In the genomic region with DNA sequence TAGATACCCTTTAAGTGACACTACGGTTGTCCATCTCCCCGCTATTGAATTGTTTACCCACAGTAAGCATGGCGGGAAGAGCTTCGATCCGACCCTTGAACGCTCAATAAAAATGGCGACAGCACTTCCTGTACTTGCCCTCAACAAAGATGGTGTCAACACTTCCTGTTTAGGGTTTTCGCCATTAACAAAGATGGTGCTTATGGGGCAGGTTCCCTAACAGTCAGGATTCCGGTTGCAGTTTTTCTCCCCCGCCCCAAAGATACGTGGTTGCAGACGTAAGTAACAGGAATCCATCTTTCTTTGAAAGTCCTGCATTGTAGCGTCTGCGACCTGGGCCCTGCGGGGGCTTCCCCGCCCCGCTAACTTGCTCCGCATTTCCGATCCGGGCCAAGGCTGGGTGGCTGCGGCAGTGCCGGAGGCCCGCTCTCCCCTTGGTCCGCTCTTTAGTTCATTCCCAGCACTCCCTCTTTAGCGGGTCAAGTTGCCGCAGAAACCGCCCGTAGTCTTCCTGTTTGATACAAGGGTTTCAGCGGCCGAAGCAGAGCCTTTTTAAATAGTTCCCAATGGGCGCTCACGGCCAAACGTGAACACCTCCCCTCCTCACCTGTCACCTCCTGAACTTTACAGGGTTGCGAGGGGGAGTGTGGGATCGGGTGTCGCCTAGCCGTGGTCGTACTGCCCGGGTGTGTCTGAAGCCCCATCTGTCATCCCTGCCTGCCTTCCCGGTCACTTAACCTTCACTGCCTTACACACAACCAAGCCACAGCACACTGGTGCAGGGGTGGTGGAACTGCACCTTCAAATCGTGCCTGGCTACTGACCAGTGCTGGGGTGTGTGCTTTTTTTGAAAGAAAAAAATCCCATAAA, we compare ENCODE assay signal across 8 cellular contexts. TPM values are rescaled to one million over a fixed set of nuclear protein-coding genes. Genes with fewer than 3 reads are reported as not detected.
DNase-seq lines count a peak whose midpoint lies in the region; TF ChIP-seq lines count a peak whose summit lies in the region.

Gene CRADD (plus strand): TSS at position 181 of the 870 bp plus-strand sequence.

- H3K4me3 ChIP-seq in H7 (ENCODE audit: insufficient read depth, low read depth, low read length) (peak within 1 kb of the TSS; percentile 62), fibroblast of the aortic adventitia (ENCODE audit: low read depth, low read length) (peak within 1 kb of the TSS; percentile 77)

- H3K9me3 Mint-ChIP-seq in nephron, result no peaks in the 10 kb centered on the region
- no peaks in the 10 kb centered on the region for H3K9me3 Mint-ChIP-seq in stimulated activated naive CD8-positive, alpha-beta T cell treated with anti-CD3 and anti-CD28 coated beads, Interleukin-15, Interleukin-2, amounts not matched to agents 100 ng/mL and 50 ng/mL, for 24 hours

- no peak for TF ChIP-seq CTCF in fibroblast of the aortic adventitia (IDR thresholded peaks at IDR 0.05; ENCODE audit: insufficient read depth, low read length)
- TF ChIP-seq CTCF in nephron (IDR thresholded peaks at IDR 0.05; ENCODE audit: unreplicated experiment in 3 of 3), result no peak

- peak within 1 kb of the TSS; percentile 99 to 100 (median 100) for H3K27ac Mint-ChIP-seq in nephron
- H3K27ac Mint-ChIP-seq in stimulated activated naive CD8-positive, alpha-beta T cell treated with anti-CD3 and anti-CD28 coated beads, Interleukin-15, Interleukin-2, amounts not matched to agents 100 ng/mL and 50 ng/mL, for 24 hours, result peak within 1 kb of the TSS; percentile 98

- H3K27me3 Mint-ChIP-seq in nephron (ENCODE audit: low read depth), result no peaks in the 10 kb centered on the region
- H3K27me3 Mint-ChIP-seq in stimulated activated naive CD8-positive, alpha-beta T cell treated with anti-CD3 and anti-CD28 coated beads, Interleukin-15, Interleukin-2, amounts not matched to agents 100 ng/mL and 50 ng/mL, for 24 hours, result peaks cover 14% of the 10 kb centered on the region

- H3K27me3 ChIP-seq in H7 (ENCODE audit: control insufficient read depth, insufficient read depth, low read length), result no peaks in the 10 kb centered on the region

- H3K36me3 ChIP-seq in H7 (replicated peaks; ENCODE audit: control insufficient read depth, insufficient read depth, low read length), result no peaks in the 10 kb centered on the region

- H3K36me3 Mint-ChIP-seq in nephron (ENCODE audit: low read depth), result no peaks in the 10 kb centered on the region
- H3K36me3 Mint-ChIP-seq in stimulated activated naive CD8-positive, alpha-beta T cell treated with anti-CD3 and anti-CD28 coated beads, Interleukin-15, Interleukin-2, amounts not matched to agents 100 ng/mL and 50 ng/mL, for 24 hours (ENCODE audit: low read depth), result peaks cover 19% of the 10 kb centered on the region

- H3K4me3 Mint-ChIP-seq in nephron, result peak within 1 kb of the TSS; percentile 92 to 94 (median 93)
- peak within 1 kb of the TSS; percentile 97 for H3K4me3 Mint-ChIP-seq in stimulated activated naive CD8-positive, alpha-beta T cell treated with anti-CD3 and anti-CD28 coated beads, Interleukin-15, Interleukin-2, amounts not matched to agents 100 ng/mL and 50 ng/mL, for 24 hours

- peak; percentile 98 for DNase-seq in ELR (ENCODE audit: low read depth)
- peak; percentile 77 for DNase-seq in H7
- DNase-seq in M059J (ENCODE audit: low read depth), result peak; percentile 97
- DNase-seq in SHP77 (lab: John Stamatoyannopoulos, UW), result peak; percentile 89 to 91
- peak; percentile 93 for DNase-seq in activated effector memory CD4-positive, alpha-beta T cell treated with anti-CD3 and anti-CD28 coated beads, Interleukin-2, amount 50 U/mL, for 16 hours
- peak; percentile 100 for DNase-seq in fibroblast of the aortic adventitia (ENCODE audit: low read depth)

- H3K4me1 Mint-ChIP-seq in nephron, result peaks cover 39% of the 10 kb centered on the region
- peaks cover 36% of the 10 kb centered on the region for H3K4me1 Mint-ChIP-seq in stimulated activated naive CD8-positive, alpha-beta T cell treated with anti-CD3 and anti-CD28 coated beads, Interleukin-15, Interleukin-2, amounts not matched to agents 100 ng/mL and 50 ng/mL, for 24 hours (ENCODE audit: low read depth)

RNA-seq across cellular contexts. Expression of gene CRADD, which starts in this region (rescaled TPM):
- 9.6 and 10.2 TPM in 2 replicates for total RNA-seq in H7 (2014; rRNA removed; shearing (Covaris generic))
- total RNA-seq in M059J (2014; rRNA removed; shearing (Covaris generic)), result 17.2 and 48.6 TPM in 2 replicates
- total RNA-seq in fibroblast of the aortic adventitia (ENCODE audit: low replicate concordance), result 12.4 and 12.9 TPM in 2 replicates

Comparison
In these comparisons a context has a peak if more than half of its experiments do, and no peak if none do; other contexts are left out.
1. Peak in every context shown above with its lines: DNase-seq and H3K4me3 ChIP-seq.